Comparison of ENCODE assay signal across 9 cellular contexts in the genomic region with DNA sequence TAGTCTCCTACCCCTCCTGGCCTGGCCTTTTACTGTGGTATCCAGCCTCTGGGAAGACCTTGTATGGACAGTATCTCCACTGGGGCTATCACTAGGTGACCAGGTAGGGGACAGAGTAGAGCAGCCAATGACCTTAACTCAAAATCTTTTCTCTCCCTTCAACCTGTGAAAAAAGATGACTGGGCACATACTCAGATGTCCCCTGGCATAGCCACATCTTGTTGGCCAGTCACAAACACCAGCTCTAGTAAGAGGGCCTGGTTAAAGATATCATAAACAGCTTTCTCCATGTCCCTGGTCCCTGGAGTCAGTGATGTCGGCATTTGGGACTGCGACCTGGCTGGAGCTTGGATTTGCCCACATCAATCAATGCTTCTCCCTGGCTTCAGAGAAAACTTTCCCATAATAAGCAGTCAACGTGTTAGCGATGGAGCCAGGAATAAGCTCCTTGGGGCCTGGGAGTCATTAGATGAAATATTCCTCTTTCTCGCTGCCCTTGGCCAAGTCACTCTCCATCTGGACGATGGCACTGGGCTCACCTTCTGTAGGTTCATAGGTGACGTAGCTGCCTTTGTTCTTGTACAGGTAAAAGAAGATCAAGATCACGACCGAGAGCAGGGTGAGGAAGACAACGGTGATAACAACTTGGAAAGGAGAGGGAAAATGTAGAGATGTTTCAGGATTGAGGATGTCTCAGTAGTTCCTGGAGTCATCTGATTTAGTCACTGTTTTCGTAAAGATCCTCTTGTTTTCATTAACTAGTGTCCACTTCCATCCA. TPM values are rescaled to one million over a fixed set of nuclear protein-coding genes. Genes with fewer than 3 reads are reported as not detected.
DNase-seq lines count a peak whose midpoint lies in the region; ATAC-seq and TF ChIP-seq lines count a peak whose summit lies in the region.
"Had no signal": no experiment of that assay in that cellular context is flagged by ENCODE, and none has a peak within 500 bp of the region (broad histone marks: within the 10 kb centered on the region; RNA-seq: fewer than 3 reads in every experiment).

No MANE protein-coding gene starts in this region.

- no peak overlapping the region for H3K4me3 Mint-ChIP-seq in stimulated activated naive CD8-positive, alpha-beta T cell treated with anti-CD3 and anti-CD28 coated beads, Interleukin-15, Interleukin-2, amounts not matched to agents 100 ng/mL and 50 ng/mL, for 24 hours
- no peak overlapping the region for H3K4me3 Mint-ChIP-seq in activated CD8-positive, alpha-beta T cell treated with anti-CD3 and anti-CD28 coated beads, Interleukin-2, amount 10 ng/mL, durations not matched to agents 7 days and 5 days
- H3K4me3 Mint-ChIP-seq in memory B cell: no peak overlapping the region

- H3K27ac ChIP-seq in esophagus squamous epithelium: peak overlapping the region in 2 of 4 donors; percentile 6 to 18

- peaks cover 41% of the 10 kb centered on the region for H3K36me3 Mint-ChIP-seq in stimulated activated naive CD8-positive, alpha-beta T cell treated with anti-CD3 and anti-CD28 coated beads, Interleukin-15, Interleukin-2, amounts not matched to agents 100 ng/mL and 50 ng/mL, for 24 hours (ENCODE audit: low read depth)
- H3K36me3 Mint-ChIP-seq in activated CD8-positive, alpha-beta T cell treated with anti-CD3 and anti-CD28 coated beads, Interleukin-2, amount 10 ng/mL, durations not matched to agents 7 days and 5 days (ENCODE audit: low read depth): peaks cover 53% of the 10 kb centered on the region
- peaks cover 30% of the 10 kb centered on the region for H3K36me3 Mint-ChIP-seq in memory B cell

- POLR2A ChIA-PET in activated CD8-positive, alpha-beta T cell treated with anti-CD3 and anti-CD28 coated beads, Interleukin-2, amount 10 ng/mL, durations not matched to agents 7 days and 5 days (lab: Charles Lee): interaction anchor here (0.9 to 1.4 kb wide), 3 partner anchors 14 to 170 kb away, joined by 3 to 5 read pairs (median 5); no protein-coding TSS in a partner anchor

- H3K27ac Mint-ChIP-seq in stimulated activated naive CD8-positive, alpha-beta T cell treated with anti-CD3 and anti-CD28 coated beads, Interleukin-15, Interleukin-2, amounts not matched to agents 100 ng/mL and 50 ng/mL, for 24 hours: peak overlapping the region; percentile 82
- H3K27ac Mint-ChIP-seq in activated CD8-positive, alpha-beta T cell treated with anti-CD3 and anti-CD28 coated beads, Interleukin-2, amount 10 ng/mL, durations not matched to agents 7 days and 5 days: peak overlapping the region; percentile 82
- peak overlapping the region; percentile 72 for H3K27ac Mint-ChIP-seq in memory B cell

- CTCF ChIA-PET in activated CD8-positive, alpha-beta T cell treated with anti-CD3 and anti-CD28 coated beads, Interleukin-2, amount 10 ng/mL, durations not matched to agents 7 days and 5 days (lab: Charles Lee): interaction anchor here (0.8 to 1.4 kb wide), 5 partner anchors 28 to 197 kb away, joined by 3 to 4 read pairs (median 3); partner anchors contain the start of gene POU6F1

- TF ChIP-seq CTCF in esophagus squamous epithelium (IDR thresholded peaks at IDR 0.05): no peak

- H3K9me3 ChIP-seq in esophagus squamous epithelium: no peaks in the 10 kb centered on the region

- H3K4me1 ChIP-seq in esophagus squamous epithelium: peaks cover 4 to 48% (median 12%) of the 10 kb centered on the region in 3 donors

- intact Hi-C loops in esophagus squamous epithelium (cut with DNase I): no loop called here

- H3K9me3 Mint-ChIP-seq in stimulated activated naive CD8-positive, alpha-beta T cell treated with anti-CD3 and anti-CD28 coated beads, Interleukin-15, Interleukin-2, amounts not matched to agents 100 ng/mL and 50 ng/mL, for 24 hours: no peaks in the 10 kb centered on the region
- H3K9me3 Mint-ChIP-seq in activated CD8-positive, alpha-beta T cell treated with anti-CD3 and anti-CD28 coated beads, Interleukin-2, amount 10 ng/mL, durations not matched to agents 7 days and 5 days (ENCODE audit: insufficient read depth): no peaks in the 10 kb centered on the region
- no peaks in the 10 kb centered on the region for H3K9me3 Mint-ChIP-seq in memory B cell

- H3K27me3 ChIP-seq in esophagus squamous epithelium: no peaks in the 10 kb centered on the region

- H3K4me3 ChIP-seq in esophagus squamous epithelium: no peak overlapping the region

- no peak for DNase-seq in stimulated activated naive CD8-positive, alpha-beta T cell treated with anti-CD3 and anti-CD28 coated beads, Interleukin-15, Interleukin-2, amounts not matched to agents 100 U/mL and 50 U/mL, for 24 hours
- no peak for DNase-seq in activated CD8-positive, alpha-beta T cell treated with anti-CD3 and anti-CD28 coated beads, Interleukin-2, amount 10 ng/mL, durations not matched to agents 7 days and 5 days
- DNase-seq in memory B cell (ENCODE audit: low spot score in 2 of 2) (no peak), esophagus squamous epithelium (lab: John Stamatoyannopoulos, UW) (no peak), NCI-H82 treated with DMSO at 0.1 percent for 48 hours (lab: John Stamatoyannopoulos, UW; ENCODE audit: unreplicated experiment) (no peak)
- no peak for DNase-seq in activated CD8-positive, alpha-beta memory T cell treated with anti-CD3 and anti-CD28 coated beads, Interleukin-2, amount 50 U/mL, for 48 hours
- DNase-seq: posterior cingulate gyrus had no signal

- 87% methylated on average over 11 of the region's 11 CpGs for WGBS in esophagus squamous epithelium, 2 donors

- peaks cover 56% of the 10 kb centered on the region for H3K4me1 Mint-ChIP-seq in stimulated activated naive CD8-positive, alpha-beta T cell treated with anti-CD3 and anti-CD28 coated beads, Interleukin-15, Interleukin-2, amounts not matched to agents 100 ng/mL and 50 ng/mL, for 24 hours (ENCODE audit: low read depth)
- H3K4me1 Mint-ChIP-seq in activated CD8-positive, alpha-beta T cell treated with anti-CD3 and anti-CD28 coated beads, Interleukin-2, amount 10 ng/mL, durations not matched to agents 7 days and 5 days (ENCODE audit: low read depth): peaks cover 57% of the 10 kb centered on the region
- H3K4me1 Mint-ChIP-seq in memory B cell: peaks cover 36% of the 10 kb centered on the region

- peaks cover 9 to 89% (median 22%) of the 10 kb centered on the region in 3 donors for H3K36me3 ChIP-seq in esophagus squamous epithelium

- no peak for TF ChIP-seq POLR2A in esophagus squamous epithelium (IDR thresholded peaks at IDR 0.05)

- H3K27me3 Mint-ChIP-seq in stimulated activated naive CD8-positive, alpha-beta T cell treated with anti-CD3 and anti-CD28 coated beads, Interleukin-15, Interleukin-2, amounts not matched to agents 100 ng/mL and 50 ng/mL, for 24 hours: no peaks in the 10 kb centered on the region
- H3K27me3 Mint-ChIP-seq in activated CD8-positive, alpha-beta T cell treated with anti-CD3 and anti-CD28 coated beads, Interleukin-2, amount 10 ng/mL, durations not matched to agents 7 days and 5 days (ENCODE audit: low read depth): no peaks in the 10 kb centered on the region
- H3K27me3 Mint-ChIP-seq in memory B cell: no peaks in the 10 kb centered on the region

- no peak for ATAC-seq in stimulated activated naive CD8-positive, alpha-beta T cell treated with anti-CD3 and anti-CD28 coated beads, Interleukin-15, Interleukin-2, amounts not matched to agents 100 U/mL and 50 U/mL, for 24 hours
- no peak for ATAC-seq in activated CD8-positive, alpha-beta T cell treated with anti-CD3 and anti-CD28 coated beads, Interleukin-2, amount 10 ng/mL, durations not matched to agents 7 days and 5 days
- ATAC-seq in memory B cell (ENCODE audit: low read depth) (no peak), GM21367 (IDR thresholded peaks at IDR 0.05; ENCODE audit: unreplicated experiment) (no peak)

RNA-seq across cellular contexts. Expression of gene DAZAP2, which starts 7.0 kb away (rescaled TPM):
- total RNA-seq in activated CD8-positive, alpha-beta T cell treated with anti-CD3 and anti-CD28 coated beads, Interleukin-2, amount 10 ng/mL, durations not matched to agents 7 days and 5 days: 100 to 1,000 TPM; 186 TPM
- 100 to 1,000 TPM; 156 to 261 (median 188) TPM for total RNA-seq in esophagus squamous epithelium

RNA-seq across cellular contexts. Expression of gene SMAGP, which starts 24.6 kb away (rescaled TPM):
- total RNA-seq in activated CD8-positive, alpha-beta T cell treated with anti-CD3 and anti-CD28 coated beads, Interleukin-2, amount 10 ng/mL, durations not matched to agents 7 days and 5 days: 1 to 10 TPM; 4.3 to 4.7 TPM
- 100 to 1,000 TPM in 3 of 4 donors, 10 to 100 TPM in 1; 97.8 to 169 (median 124) TPM for total RNA-seq in esophagus squamous epithelium

RNA-seq across cellular contexts. Expression of gene POU6F1, which starts 27.8 kb away (rescaled TPM):
- total RNA-seq in activated CD8-positive, alpha-beta T cell treated with anti-CD3 and anti-CD28 coated beads, Interleukin-2, amount 10 ng/mL, durations not matched to agents 7 days and 5 days: 1 to 10 TPM; 1.3 to 2.2 TPM
- total RNA-seq in esophagus squamous epithelium: 1 to 10 TPM in 2 of 4 donors, under 1 TPM in 2; 0.42 to 5.9 (median 1.7) TPM

Comparison
In these comparisons a context has a peak if more than half of its experiments do, and no peak if none do; other contexts are left out.
1. RNA of gene SMAGP, which starts 24.6 kb away (total RNA-seq): 97.8 to 169 TPM in esophagus squamous epithelium; 4.3 to 4.7 TPM in activated CD8-positive, alpha-beta T cell treated with anti-CD3 and anti-CD28 coated beads, Interleukin-2, amount 10 ng/mL, durations not matched to agents 7 days and 5 days; every median in the first group is over 10 times any median in the second.
2. Peak in every context shown above with its lines, with median percentiles within 50 percentile points of each other: H3K27ac Mint-ChIP-seq.